ENCODE assay signal across 19 cellular contexts in genomic region chr1:113451710-113452109, GRCh38.
"Had no signal": no experiment of that assay in that cellular context is flagged by ENCODE, and none has a peak within 500 bp of the region (broad histone marks: within the 10 kb centered on the region; RNA-seq: fewer than 3 reads in every experiment).

No MANE protein-coding gene starts in this region.

- H3K27ac ChIP-seq: ascending aorta, gastrocnemius medialis, heart right ventricle, psoas muscle, spleen, testis, upper lobe of left lung had no signal

- H3K36me3 ChIP-seq: ascending aorta, gastrocnemius medialis, heart right ventricle, spleen, upper lobe of left lung had no signal

- H3K4me3 ChIP-seq: ascending aorta, gastrocnemius medialis, heart right ventricle, psoas muscle, spleen, testis, upper lobe of left lung had no signal

- H3K27me3 ChIP-seq: ascending aorta, gastrocnemius medialis, heart right ventricle, spleen, testis, upper lobe of left lung had no signal

- DNase-seq: activated CD4-positive, alpha-beta memory T cell treated with anti-CD3 and anti-CD28 coated beads, Interleukin-2, amount 10 ng/mL, durations not matched to agents 7 days and 5 days; activated CD4-positive, alpha-beta T cell treated with anti-CD3 and anti-CD28 coated beads for 4 hours; activated naive CD4-positive, alpha-beta T cell treated with anti-CD3 and anti-CD28 coated beads, Interleukin-2, amount 10 ng/mL, durations not matched to agents 7 days and 5 days; activated T-cell treated with anti-CD3 and anti-CD28 coated beads, Interleukin-2, amount 50 U/mL, for 24 hours; endodermal cell; erythroblast; gastrocnemius medialis; heart right ventricle; islet precursor cell; psoas muscle; spleen; testis; upper lobe of left lung had no signal

- H3K9me3 ChIP-seq: ascending aorta, gastrocnemius medialis, psoas muscle, spleen, testis, upper lobe of left lung had no signal

- H3K4me1 ChIP-seq: psoas muscle, spleen, testis had no signal

- ATAC-seq: gastrocnemius medialis; heart right ventricle; left lobe of liver; natural killer cell treated with Interleukin-12 subunit alpha and Interleukin-12 subunit beta and Interleukin-15 and Interleukin-18, amount 100 ng/mL, for 72 hours; psoas muscle; sciatic nerve; WTC11 had no signal

- FAIRE-seq: bronchial epithelial cell had no signal
